Comparison of ENCODE assay signal across 9 cellular contexts in the genomic region with DNA sequence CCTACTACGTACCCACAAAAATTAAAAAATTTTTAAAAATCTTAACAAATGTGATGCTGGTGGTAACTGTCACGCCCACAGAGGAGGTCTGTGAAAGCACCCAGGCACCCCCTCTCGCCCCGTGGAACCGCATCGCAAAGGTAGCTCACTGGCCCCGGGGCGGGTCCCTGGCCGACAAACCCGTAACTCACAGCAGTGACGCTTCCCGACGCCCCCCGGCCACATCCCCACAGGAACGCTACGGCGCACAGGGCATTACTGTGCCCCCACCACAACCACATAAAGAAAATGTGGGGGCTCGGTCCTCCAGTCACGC. TPM values are rescaled to one million over a fixed set of nuclear protein-coding genes. Genes with fewer than 3 reads are reported as not detected.
DNase-seq lines count a peak whose midpoint lies in the region; ATAC-seq, FAIRE-seq and TF ChIP-seq lines count a peak whose summit lies in the region.
"Had no signal": no experiment of that assay in that cellular context is flagged by ENCODE, and none has a peak within 500 bp of the region (broad histone marks: within the 10 kb centered on the region; RNA-seq: fewer than 3 reads in every experiment).

No MANE protein-coding gene starts in this region.

- H4K8ac ChIP-seq in mesendoderm (ENCODE audit: low read depth, low read length) = no peak overlapping the region

- peaks cover 9% of the 10 kb centered on the region for H3K79me1 ChIP-seq in mesendoderm (ENCODE audit: low read length)

- H2BK120ac ChIP-seq in mesendoderm (ENCODE audit: low read depth, low read length) = no peak overlapping the region

- H3K9me3 ChIP-seq in heart left ventricle (no peaks in the 10 kb centered on the region), PC-3 (ENCODE audit: low read length) (no peaks in the 10 kb centered on the region), thoracic aorta (no peaks in the 10 kb centered on the region)

- no peak for FAIRE-seq in bronchial epithelial cell (lab: Jason Lieb, UNC)
- FAIRE-seq: colon had no signal

- H3K27me3 ChIP-seq in heart left ventricle = no peaks in the 10 kb centered on the region
- H3K27me3 ChIP-seq in PC-3 (ENCODE audit: low read length) = no peaks in the 10 kb centered on the region
- no peaks in the 10 kb centered on the region for H3K27me3 ChIP-seq in bronchial epithelial cell (ENCODE audit: control insufficient read depth, insufficient read depth, low read length)
- H3K27me3 ChIP-seq in mesendoderm (ENCODE audit: insufficient read depth, low read length, poor library complexity) = no peaks in the 10 kb centered on the region
- no peaks in the 10 kb centered on the region for H3K27me3 ChIP-seq in thoracic aorta (replicated peaks; ENCODE audit: insufficient read depth)

- H3K23ac ChIP-seq in mesendoderm (ENCODE audit: low read length) = peak overlapping the region; percentile 66

- no peak for TF ChIP-seq CTCF in heart left ventricle (IDR thresholded peaks at IDR 0.05)
- TF ChIP-seq CTCF in PC-3 (conservative IDR thresholded peaks at IDR 0.05; ENCODE audit: low read depth, low read length) = no peak
- no peak for TF ChIP-seq CTCF in bronchial epithelial cell (IDR thresholded peaks at IDR 0.05; ENCODE audit: insufficient read depth, low read length, severe bottlenecking)
- no peak for TF ChIP-seq CTCF in thoracic aorta (IDR thresholded peaks at IDR 0.05)

- DNase-seq in heart left ventricle = peak in 2 of 5 donors; percentile 31 to 54
- DNase-seq in Right ventricle myocardium inferior (ENCODE audit: missing footprints) = no peak
- no peak for DNase-seq in PC-3
- no peak for DNase-seq in bronchial epithelial cell (ENCODE audit: low read depth)
- DNase-seq in mesendoderm = no peak
- DNase-seq in thoracic aorta (ENCODE audit: low spot score) = no peak
- no peak for DNase-seq in LoVo (ENCODE audit: low spot score)
- no peak for DNase-seq in NCI-H1105 treated with DMSO at 0.1 percent for 48 hours (lab: John Stamatoyannopoulos, UW)

- peak overlapping the region; percentile 94 for H3K56ac ChIP-seq in mesendoderm (ENCODE audit: low read length)

- H3K36me3 ChIP-seq in heart left ventricle (peaks cover 0 to 25% (median 15%) of the 10 kb centered on the region in 9 donors), PC-3 (ENCODE audit: low read depth, low read length) (no peaks in the 10 kb centered on the region), bronchial epithelial cell (ENCODE audit: control insufficient read depth, insufficient read depth, low read length) (peaks cover 3% of the 10 kb centered on the region), mesendoderm (ENCODE audit: control insufficient read depth, insufficient read depth, low read length) (peaks cover 2% of the 10 kb centered on the region), thoracic aorta (peaks cover 12% of the 10 kb centered on the region)

- peaks cover 24% of the 10 kb centered on the region for H3K79me2 ChIP-seq in PC-3 (ENCODE audit: low read length)
- peaks cover 9% of the 10 kb centered on the region for H3K79me2 ChIP-seq in mesendoderm (ENCODE audit: control insufficient read depth, insufficient read depth, low read length)

- TSS peak; percentile 44 for BruUV-seq in PC-3 (replicated peaks; lab: Mats Ljungman, UMichigan)

- no peak overlapping the region for H2BK15ac ChIP-seq in mesendoderm (replicated peaks; ENCODE audit: low read depth)

- no peak for TF ChIP-seq POLR2A in heart left ventricle (IDR thresholded peaks at IDR 0.05)

- peak overlapping the region; percentile 100 for H3K4me2 ChIP-seq in PC-3 (ENCODE audit: low read length)
- H3K4me2 ChIP-seq in mesendoderm (ENCODE audit: low read length) = peak overlapping the region; percentile 50

- H3K4me3 ChIP-seq in heart left ventricle (peak overlapping the region; percentile 61 to 99 (median 91)), PC-3 (ENCODE audit: low read length) (peak overlapping the region; percentile 94), bronchial epithelial cell (ENCODE audit: low read depth, low read length) (peak overlapping the region; percentile 98), mesendoderm (ENCODE audit: low read length) (peak overlapping the region; percentile 90), thoracic aorta (peak overlapping the region; percentile 94)

- no peak overlapping the region for H2BK5ac ChIP-seq in mesendoderm (ENCODE audit: low read length)

- no peak overlapping the region for H2AK5ac ChIP-seq in mesendoderm (ENCODE audit: low read length)

- no peaks in the 10 kb centered on the region for H4K20me1 ChIP-seq in PC-3 (ENCODE audit: low read length)

- intact Hi-C loops in heart left ventricle (cut with DNase I) (loop anchor here in 6 of 10 donors (1.0 to 10.0 kb wide), 10 partner anchors 33 to 224 kb away; partner anchors contain the start of genes SEC14L5 (in 3 of the 6), ZNF500 (in 2 of the 6), GLYR1 (in 1 of the 6) and NUDT16L1 (in 1 of the 6)), Right ventricle myocardium inferior (cut with DNase I) (loop anchor here (5.0 to 10.0 kb wide), 3 partner anchors 69 to 224 kb away; partner anchors contain the start of genes ROGDI and SEC14L5), PC-3 (cut with micrococcal nuclease) (loop anchor here (5.0 to 10.0 kb wide), 2 partner anchors 69 to 211 kb away; partner anchors contain the start of gene ROGDI)

- no peaks in the 10 kb centered on the region for H3F3A ChIP-seq in PC-3 (ENCODE audit: low read length, unreplicated experiment)

- peak overlapping the region; percentile 47 to 90 (median 78) for H3K27ac ChIP-seq in heart left ventricle
- peak overlapping the region; percentile 28; the same call in 1 of the 2 replicates for H3K27ac ChIP-seq in PC-3 (ENCODE audit: low read length)
- H3K27ac ChIP-seq in mesendoderm (ENCODE audit: low read depth, low read length) = peak overlapping the region; percentile 65
- peak overlapping the region; percentile 68 to 80 for H3K27ac ChIP-seq in thoracic aorta

- CTCF ChIA-PET in PC-3 (lab: Charles Lee) = no interaction called here

- peak overlapping the region; percentile 94 for H2AFZ ChIP-seq in PC-3 (ENCODE audit: low read length)

- peak overlapping the region; percentile 43 for H3K4ac ChIP-seq in mesendoderm (ENCODE audit: low read depth, low read length)

- H3K18ac ChIP-seq in mesendoderm (ENCODE audit: low read length) = peak overlapping the region; percentile 11

- H3K9me2 ChIP-seq in PC-3 (replicated peaks; ENCODE audit: low read length) = no peaks in the 10 kb centered on the region

- peaks cover 0 to 17% (median 15%) of the 10 kb centered on the region in 12 donors for H3K4me1 ChIP-seq in heart left ventricle
- no peaks in the 10 kb centered on the region; the same call in 1 of the 2 replicates for H3K4me1 ChIP-seq in PC-3 (ENCODE audit: insufficient read depth, low read length)
- no peaks in the 10 kb centered on the region for H3K4me1 ChIP-seq in mesendoderm (ENCODE audit: control insufficient read depth, low read depth, low read length)
- H3K4me1 ChIP-seq in thoracic aorta (ENCODE audit: control insufficient read depth in 1 of 2, low read depth in 2 of 2) = peaks cover 13% of the 10 kb centered on the region in 2 donors

- POLR2A ChIA-PET in PC-3 (lab: Charles Lee; ENCODE audit: unreplicated experiment) = interaction anchor here (1.2 kb wide), 1 partner anchor 69 kb away, joined by 5 read pairs; no protein-coding TSS in a partner anchor

- H3K9ac ChIP-seq in PC-3 (ENCODE audit: low read length) (peak overlapping the region; percentile 94), mesendoderm (ENCODE audit: low read length) (peak overlapping the region; percentile 87)

- ATAC-seq in heart left ventricle (no peak), Right ventricle myocardium inferior (no peak), PC-3 (peak; percentile 4), thoracic aorta (ENCODE audit: insufficient number of reproducible peaks, low FRiP score, low read depth) (no peak)

- 0 to 5% (median 1%) methylated on average over 17 to 19 of the region's 19 CpGs for WGBS in heart left ventricle, 4 donors
- WGBS in mesendoderm (ENCODE audit: extremely low coverage, insufficient coverage, low lambda C conversion rate) = no CpG with 5 or more reads among the region's 19 CpGs

- H4K5ac ChIP-seq in mesendoderm (ENCODE audit: low read length) = no peak overlapping the region

RNA-seq across cellular contexts. Expression of gene ANKS3, which starts 0.4 kb away (rescaled TPM):
- total RNA-seq in heart left ventricle (10 to 100 TPM in 2 of 9 donors, 1 to 10 TPM in 7; 5.1 to 12.5 (median 8.6) TPM), Right ventricle myocardium inferior (9.1 TPM), PC-3 (2014; rRNA removed) (22.6 and 25.1 TPM in 2 replicates), bronchial epithelial cell (13.3 and 16.8 TPM in 2 replicates), thoracic aorta (10 to 100 TPM; 29.8 to 41.8 TPM)
- polyA plus RNA-seq in heart left ventricle = 10 to 100 TPM in 1 of 2 donors, 1 to 10 TPM in 1; 9.8 to 12.7 TPM
- 6.4 TPM for polyA plus RNA-seq in mesendoderm (2013, experiment 1 of 2)
- 6.7 TPM for polyA plus RNA-seq in mesendoderm (2013, experiment 2 of 2)

RNA-seq across cellular contexts. Expression of gene DNAAF8, which starts 0.6 kb away (rescaled TPM):
- total RNA-seq in heart left ventricle (1 to 10 TPM in 3 of 9 donors, under 1 TPM in 6; 0.34 to 3.4 (median 0.70) TPM), Right ventricle myocardium inferior (1.5 TPM), PC-3 (2014; rRNA removed) (0.58 and 1.2 TPM in 2 replicates), bronchial epithelial cell (under 0.01 and 0.26 TPM in 2 replicates), thoracic aorta (not detected)
- 1 to 10 TPM; 1.7 TPM for polyA plus RNA-seq in heart left ventricle
- 0.35 TPM for polyA plus RNA-seq in mesendoderm (2013, experiment 1 of 2)
- 0.25 TPM for polyA plus RNA-seq in mesendoderm (2013, experiment 2 of 2)

RNA-seq across cellular contexts. Expression of gene ZNF500, which starts 33.3 kb away (rescaled TPM):
- total RNA-seq in heart left ventricle = 10 to 100 TPM in 1 of 9 donors, 1 to 10 TPM in 8; 4.8 to 11.6 (median 6.5) TPM
- polyA plus RNA-seq in heart left ventricle = 1 to 10 TPM; 5.7 to 7.1 TPM
- total RNA-seq in Right ventricle myocardium inferior = 6.5 TPM
- 8.6 and 10.4 TPM in 2 replicates for total RNA-seq in PC-3 (2014; rRNA removed)
- 5.8 TPM in 2 replicates for total RNA-seq in bronchial epithelial cell
- 4.7 TPM for polyA plus RNA-seq in mesendoderm (2013, experiment 1 of 2)
- 4.4 TPM for polyA plus RNA-seq in mesendoderm (2013, experiment 2 of 2)
- 10 to 100 TPM in 1 of 2 donors, 1 to 10 TPM in 1; 6.1 to 21.2 TPM for total RNA-seq in thoracic aorta

RNA-seq across cellular contexts. Expression of gene NUDT16L1, which starts 40.3 kb away (rescaled TPM):
- total RNA-seq in heart left ventricle (10 to 100 TPM; 33.1 to 65.2 (median 46.4) TPM), Right ventricle myocardium inferior (52.3 TPM), PC-3 (2014; rRNA removed) (49.9 and 64.3 TPM in 2 replicates), bronchial epithelial cell (21.1 and 34.8 TPM in 2 replicates), thoracic aorta (10 to 100 TPM; 16.8 to 24.0 TPM)
- 10 to 100 TPM; 47.5 to 51.0 TPM for polyA plus RNA-seq in heart left ventricle
- polyA plus RNA-seq in mesendoderm (2013, experiment 1 of 2) = 27.8 TPM
- 28.2 TPM for polyA plus RNA-seq in mesendoderm (2013, experiment 2 of 2)

RNA-seq across cellular contexts. Expression of gene SEPTIN12, which starts 54.4 kb away (rescaled TPM):
- total RNA-seq in heart left ventricle = under 1 TPM in 1 of 9 donors, not detected in 8; 0.32 TPM
- not detected for polyA plus RNA-seq in heart left ventricle
- total RNA-seq in Right ventricle myocardium inferior = not detected
- not detected in 2 replicates for total RNA-seq in PC-3 (2014; rRNA removed)
- total RNA-seq in bronchial epithelial cell = not detected in 2 replicates
- polyA plus RNA-seq in mesendoderm (2013, experiment 1 of 2) = 0.07 TPM
- 0.17 TPM for polyA plus RNA-seq in mesendoderm (2013, experiment 2 of 2)
- not detected for total RNA-seq in thoracic aorta

Comparison
In these comparisons a context has a peak if more than half of its experiments do, and no peak if none do; other contexts are left out.
1. H3K27ac ChIP-seq: peak in every context shown above with its lines; median percentile 78 in heart left ventricle; 74 in thoracic aorta; 65 in mesendoderm; 28 in PC-3.